In genomic region chr17:42389902-42390301, GRCh38 we compare ENCODE assay signal across 12 cellular contexts. TPM values are rescaled to one million over a fixed set of nuclear protein-coding genes. Genes with fewer than 3 reads are reported as not detected.
DNase-seq lines count a peak whose midpoint lies in the region; ATAC-seq and TF ChIP-seq lines count a peak whose summit lies in the region.
"Had no signal": no experiment of that assay in that cellular context is flagged by ENCODE, and none has a peak within 500 bp of the region (broad histone marks: within the 10 kb centered on the region; RNA-seq: fewer than 3 reads in every experiment).

No MANE protein-coding gene starts in this region.

- intact Hi-C loops in esophagus muscularis mucosa (cut with DNase I) = no loop called here

- peaks cover 16% of the 10 kb centered on the region; the same call in 1 of the 2 replicates for H3K4me1 ChIP-seq in GM23248 (ENCODE audit: insufficient read depth)
- peaks cover 28 to 43% (median 38%) of the 10 kb centered on the region in 4 donors for H3K4me1 ChIP-seq in esophagus muscularis mucosa
- H3K4me1 ChIP-seq in skeletal muscle tissue (ENCODE audit: control insufficient read depth in 3 of 3, insufficient read depth in 3 of 3, low read length in 3 of 3) = peaks cover 10 to 25% (median 19%) of the 10 kb centered on the region in 3 donors

- POLR2A ChIA-PET in T-cell (lab: Charles Lee) = interaction anchor here in 1 of 2 donors (1.9 kb wide), 1 partner anchor 11 kb away, joined by 18 read pairs; no protein-coding TSS in a partner anchor

- H2AFZ ChIP-seq in GM23248 = 0 out of 2 replicates have a peak overlapping the region, but pooled peaks have one; percentile 77

- peak overlapping the region; percentile 74 to 95 (median 90) for H3K4me3 Mint-ChIP-seq in T-cell

- peak overlapping the region; percentile 88 to 100 for H3K27ac Mint-ChIP-seq in T-cell

- TF ChIP-seq CTCF in esophagus muscularis mucosa (IDR thresholded peaks at IDR 0.05) = no peak

- peak overlapping the region; percentile 97; the same call in 1 of the 2 replicates for H3K27ac ChIP-seq in GM23248
- H3K27ac ChIP-seq in esophagus muscularis mucosa (replicated peaks in 1 of 4) = peak overlapping the region; percentile 91 to 99 (median 94)
- peak overlapping the region; percentile 98 for H3K27ac ChIP-seq in skeletal muscle tissue (ENCODE audit: low read depth, low read length)

- 97 to 98% methylated on average over 5 of the region's 5 CpGs for WGBS in GM23248 (ENCODE audit: low coverage in 1 of 2, low lambda C conversion rate in 2 of 2, missing lambda C conversion rate in 2 of 2), 2 experiments
- WGBS in esophagus muscularis mucosa = 98% methylated on average over 5 of the region's 5 CpGs

- H3K9me2 ChIP-seq in GM23248 (ENCODE audit: insufficient read depth) = no peaks in the 10 kb centered on the region

- H3K9ac ChIP-seq in GM23248 (no peak overlapping the region), skeletal muscle tissue (ENCODE audit: low read depth in 1 of 3, low read length in 3 of 3) (no peak overlapping the region)

- H4K20me1 ChIP-seq in GM23248 (ENCODE audit: insufficient read depth) = peaks cover 14% of the 10 kb centered on the region; the same call in 1 of the 2 replicates

- H3K27me3 Mint-ChIP-seq in T-cell = no peaks in the 10 kb centered on the region

- peaks cover 12% of the 10 kb centered on the region for H3F3A ChIP-seq in GM23248 (ENCODE audit: insufficient read depth)

- ATAC-seq in T-cell (replicated peaks in 1 of 4) = no peak
- ATAC-seq in HG02885 (IDR thresholded peaks at IDR 0.05; ENCODE audit: poor library complexity, unreplicated experiment) = no peak
- ATAC-seq in GM18909 (IDR thresholded peaks at IDR 0.05; ENCODE audit: poor library complexity, unreplicated experiment) = no peak

- no peak overlapping the region for H3K4me2 ChIP-seq in GM23248 (ENCODE audit: unreplicated experiment)

- H3K4me3 ChIP-seq in GM23248 (no peak overlapping the region), esophagus muscularis mucosa (no peak overlapping the region), skeletal muscle tissue (ENCODE audit: low read length in 3 of 3) (no peak overlapping the region)

- H3K36me3 ChIP-seq in GM23248 (ENCODE audit: low read depth) (no peaks in the 10 kb centered on the region), esophagus muscularis mucosa (no peaks in the 10 kb centered on the region), skeletal muscle tissue (ENCODE audit: control insufficient read depth in 3 of 3, insufficient read depth in 3 of 3, low read length in 3 of 3) (no peaks in the 10 kb centered on the region)

- DNase-seq in GM23248 (no peak), T-cell (no peak), esophagus muscularis mucosa (ENCODE audit: extremely low spot score) (no peak), ACHN (no peak)
- DNase-seq: activated gamma-delta T cell; effector CD4-positive, alpha-beta T cell; NCI-H1436; stimulated activated CD4-positive, alpha-beta T cell treated with anti-CD3 and anti-CD28 coated beads, Interleukin-1b, Interleukin-23, amount 100 ng/mL, for 48 hours; substantia nigra had no signal

- H3K9me3 Mint-ChIP-seq in T-cell = no peaks in the 10 kb centered on the region

- H3K9me3 ChIP-seq in GM23248 (ENCODE audit: low read depth) = no peaks in the 10 kb centered on the region
- H3K9me3 ChIP-seq in esophagus muscularis mucosa = no peaks in the 10 kb centered on the region
- H3K9me3 ChIP-seq in skeletal muscle tissue (ENCODE audit: control insufficient read depth in 3 of 3, low read length in 3 of 3) = no peaks in the 10 kb centered on the region

- no peak for TF ChIP-seq POLR2A in esophagus muscularis mucosa (IDR thresholded peaks at IDR 0.05; ENCODE audit: low read depth)

- peaks cover 33% of the 10 kb centered on the region for H3K79me2 ChIP-seq in GM23248 (ENCODE audit: insufficient read depth)

- CTCF ChIA-PET in T-cell (lab: Charles Lee) = interaction anchor here in 1 of 2 donors (0.6 to 2.5 kb wide), 4 partner anchors 14 to 71 kb away, joined by 4 to 27 read pairs (median 9); no protein-coding TSS in a partner anchor

- H3K27me3 ChIP-seq in GM23248 (replicated peaks; ENCODE audit: insufficient read depth) (no peaks in the 10 kb centered on the region), esophagus muscularis mucosa (no peaks in the 10 kb centered on the region), skeletal muscle tissue (ENCODE audit: control insufficient read depth in 3 of 3, insufficient read depth in 3 of 3, low read length in 3 of 3) (no peaks in the 10 kb centered on the region)

- H3K4me1 Mint-ChIP-seq in T-cell = peaks cover 38 to 44% (median 44%) of the 10 kb centered on the region in 3 donors

- in situ Hi-C loops in GM23248 (cut with MboI) = no loop called here
- in situ Hi-C loops in ACHN (cut with HindIII; ENCODE audit: low pct_ligation_motif_present, low pct_unique_long_range_greater_than_20kb, low sequenced_read_pairs) = no loop called here

- no peaks in the 10 kb centered on the region for H3K36me3 Mint-ChIP-seq in T-cell

- no peak for TF ChIP-seq EP300 in esophagus muscularis mucosa (IDR thresholded peaks at IDR 0.05)

RNA-seq across cellular contexts. Expression of gene STAT3, which starts 1.7 kb away (rescaled TPM):
- total RNA-seq in GM23248 (2014; rRNA removed; shearing (Covaris generic)) = 79.4 and 84.1 TPM in 2 replicates
- polyA plus RNA-seq in GM23248 (2016; fragmentation: Nextera tagmentation; extraction: Ambion mirVana) = 112 and 115 TPM in 2 replicates
- total RNA-seq in T-cell (100 to 1,000 TPM; 113 to 242 (median 129) TPM), esophagus muscularis mucosa (100 to 1,000 TPM; 137 to 260 (median 211) TPM), skeletal muscle tissue (44.9 TPM)

RNA-seq across cellular contexts. Expression of gene CAVIN1, which starts 33.2 kb away (rescaled TPM):
- 1,074 and 1,102 TPM in 2 replicates for total RNA-seq in GM23248 (2014; rRNA removed; shearing (Covaris generic))
- 666 and 686 TPM in 2 replicates for polyA plus RNA-seq in GM23248 (2016; fragmentation: Nextera tagmentation; extraction: Ambion mirVana)
- total RNA-seq in T-cell = 1 to 10 TPM in 4 of 5 donors, under 1 TPM in 1; 0.83 to 2.3 (median 2.1) TPM
- 1,000 to 10,000 TPM in 2 of 4 donors, 100 to 1,000 TPM in 2; 619 to 1,181 (median 1,019) TPM for total RNA-seq in esophagus muscularis mucosa
- total RNA-seq in skeletal muscle tissue = 238 TPM

Comparison
In these comparisons a context has a peak if more than half of its experiments do, and no peak if none do; other contexts are left out.
1. RNA of gene CAVIN1, which starts 33.2 kb away (total RNA-seq): 619 to 1,181 TPM in esophagus muscularis mucosa, 1,074 to 1,102 TPM in GM23248 and 238 TPM in skeletal muscle tissue (single experiment); 0.83 to 2.3 TPM in T-cell; every median in the first group is over 10 times any median in the second.
2. Peak in every context shown above with its lines, with median percentiles within 50 percentile points of each other: H3K27ac ChIP-seq.